ENCODE assay signal across 14 cellular contexts in the genomic region with DNA sequence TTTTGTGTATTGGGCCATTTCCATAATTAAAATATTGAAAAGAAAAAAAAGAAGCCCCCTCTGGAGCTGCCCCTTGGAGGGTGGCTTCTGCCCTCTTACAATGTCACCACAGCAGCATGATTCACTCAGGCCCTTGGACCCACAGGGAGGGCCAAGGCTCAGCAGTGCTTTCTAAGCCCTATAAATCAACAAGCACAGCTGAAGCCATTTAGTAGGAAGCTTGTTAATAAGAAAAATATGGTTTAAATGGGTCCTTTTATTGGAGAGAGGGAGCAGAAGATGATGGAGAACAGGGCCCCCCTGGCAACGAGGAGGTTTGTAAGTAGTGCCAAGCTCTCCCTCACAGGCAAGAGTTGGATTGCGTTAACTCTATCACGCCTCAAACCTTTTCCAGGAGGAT.
"Had no signal": no experiment of that assay in that cellular context is flagged by ENCODE, and none has a peak within 500 bp of the region (broad histone marks: within the 10 kb centered on the region; RNA-seq: fewer than 3 reads in every experiment).

No MANE protein-coding gene starts in this region.

- H3K9me3 ChIP-seq: esophagus squamous epithelium, stomach, thoracic aorta, transverse colon had no signal

- H3K27ac ChIP-seq: esophagus squamous epithelium, heart right ventricle, skin epidermis, stomach, thoracic aorta, transverse colon had no signal

- H3K27me3 ChIP-seq: stomach, transverse colon had no signal

- H3K4me1 ChIP-seq: esophagus squamous epithelium, heart right ventricle, stomach, transverse colon had no signal

- ATAC-seq: effector memory CD8-positive, alpha-beta T cell; heart right ventricle; left ventricle myocardium superior; naive thymus-derived CD4-positive, alpha-beta T cell; sciatic nerve had no signal

- DNase-seq: effector memory CD8-positive, alpha-beta T cell; esophagus squamous epithelium; heart right ventricle; left ventricle myocardium superior; mesenchymal stem cell; naive thymus-derived CD4-positive, alpha-beta T cell; stimulated activated naive CD4-positive, alpha-beta T cell; stomach; substantia nigra; transverse colon had no signal

- H3K4me3 ChIP-seq: esophagus squamous epithelium, heart right ventricle, lung, skin epidermis, stomach, thoracic aorta, transverse colon had no signal

- H3K36me3 ChIP-seq: esophagus squamous epithelium, heart right ventricle, stomach, thoracic aorta, transverse colon had no signal
